Comparison of ENCODE assay signal across 8 cellular contexts in the genomic region with DNA sequence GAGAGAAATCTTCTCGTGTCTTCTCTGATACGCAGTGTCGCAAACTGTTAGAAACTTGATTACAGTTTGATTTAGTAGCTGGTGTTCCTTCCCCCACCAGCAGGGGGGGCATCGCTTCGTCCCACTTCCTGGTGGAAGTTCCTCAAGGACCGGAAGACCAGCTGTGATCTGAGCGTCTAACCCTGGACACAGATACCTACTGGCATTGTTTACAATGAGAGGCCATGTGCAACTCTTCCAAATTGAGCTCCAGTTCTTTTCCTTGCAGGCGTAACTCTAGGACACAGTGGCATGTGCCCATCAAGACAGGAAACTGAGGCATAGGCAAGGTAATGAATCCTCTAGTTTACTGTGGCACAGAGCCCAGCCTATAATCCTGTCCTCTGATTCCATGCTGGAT.
DNase-seq lines count a peak whose midpoint lies in the region; ATAC-seq lines count a peak whose summit lies in the region.

No MANE protein-coding gene starts in this region.

- H3K27me3 ChIP-seq in right cardiac atrium (ENCODE audit: control insufficient read depth, insufficient read depth) = no peaks in the 10 kb centered on the region

- no peaks in the 10 kb centered on the region for H3K9me3 ChIP-seq in right cardiac atrium (ENCODE audit: control insufficient read depth, low read length)

- 53% methylated on average over 8 of the region's 8 CpGs for WGBS in right cardiac atrium

- intact Hi-C loops in right cardiac atrium (cut with DNase I) = no loop called here

- ATAC-seq in right cardiac atrium (no peak), GM21528 (IDR thresholded peaks at IDR 0.05; ENCODE audit: low FRiP score, unreplicated experiment) (no peak), GM18861 (IDR thresholded peaks at IDR 0.05; ENCODE audit: unreplicated experiment) (no peak)

- peak; percentile 66 for DNase-seq in NCI-H82 (lab: John Stamatoyannopoulos, UW)
- DNase-seq in NCI-H82 treated with DMSO at 0.1 percent for 48 hours (lab: John Stamatoyannopoulos, UW; ENCODE audit: unreplicated experiment) = no peak
- peak; percentile 48 for DNase-seq in MV-4-11 (lab: John Stamatoyannopoulos, UW)
- peak; percentile 34 for DNase-seq in activated T-cell treated with anti-CD3 and anti-CD28 coated beads, Interleukin-2, amount 50 U/mL, for 1 hour
- DNase-seq in right cardiac atrium = peak; percentile 39 to 75 (median 68)
- peak; percentile 22 to 32 for DNase-seq in stimulated activated CD8-positive, alpha-beta memory T cell treated with anti-CD3 and anti-CD28 coated beads, Interleukin-2, amount 100 ng/mL, for 48 hours (ENCODE audit: low read depth in 2 of 2)

- H3K4me1 ChIP-seq in right cardiac atrium (ENCODE audit: control insufficient read depth, insufficient read depth, low read length) = no peaks in the 10 kb centered on the region

- no peak overlapping the region for H3K27ac ChIP-seq in right cardiac atrium (ENCODE audit: low read length)

- no peak overlapping the region for H3K4me3 ChIP-seq in right cardiac atrium (ENCODE audit: low read length)
